8 cellular contexts compared by ENCODE assay signal in the genomic region with DNA sequence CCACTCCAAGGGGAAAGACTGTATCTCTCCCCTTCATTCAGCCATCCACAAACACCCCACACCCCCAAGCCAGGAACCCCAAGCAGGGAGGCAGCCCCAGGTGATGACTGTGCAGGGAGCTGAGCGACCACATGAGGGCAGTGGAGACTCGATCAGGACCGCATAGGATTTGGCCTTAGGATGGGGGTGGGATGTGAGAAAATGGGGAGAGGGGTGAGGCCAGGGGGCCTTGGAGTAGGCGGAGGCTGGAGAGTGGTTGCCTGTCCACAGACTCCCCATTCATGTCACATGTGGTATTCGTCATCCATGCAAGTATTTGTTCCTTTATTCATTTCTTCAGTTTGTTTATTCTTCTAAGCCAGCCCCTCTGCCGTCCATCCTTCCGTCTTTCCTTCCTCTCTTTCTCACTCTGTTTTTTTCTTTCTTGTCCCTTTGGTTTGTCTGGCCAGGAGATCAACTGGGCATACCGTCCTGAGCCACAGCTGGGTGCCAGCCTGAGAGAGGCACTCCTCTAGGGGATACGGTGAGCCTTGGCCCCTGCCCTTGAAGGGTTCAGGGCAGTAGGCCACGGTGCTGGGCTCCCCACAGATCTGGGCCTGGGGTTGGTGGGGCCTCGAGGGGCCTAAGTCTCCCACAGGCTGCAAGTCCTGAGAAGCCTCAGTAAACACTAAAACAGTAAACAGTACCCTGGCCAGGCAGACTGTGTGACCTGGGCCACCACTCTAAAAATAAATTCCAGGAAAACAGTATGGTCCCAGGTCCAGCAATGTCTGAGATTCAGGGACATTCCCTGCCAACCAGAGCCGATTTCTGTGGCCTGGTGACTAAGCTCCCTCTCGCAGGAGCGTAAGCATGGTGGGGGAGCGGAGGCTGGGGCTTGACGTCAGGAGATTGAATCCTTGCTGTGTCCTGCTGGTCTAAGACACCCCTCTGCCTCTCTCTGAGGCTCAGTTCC. TPM values are rescaled to one million over a fixed set of nuclear protein-coding genes. Genes with fewer than 3 reads are reported as not detected.
A peak's percentile ranks its signal among the peaks of the same experiment; 100 is the strongest.
DNase-seq lines count a peak whose midpoint lies in the region; ATAC-seq, FAIRE-seq and TF ChIP-seq lines count a peak whose summit lies in the region.

No MANE protein-coding gene starts in this region.

- H3K36me3 ChIP-seq in DND-41 (ENCODE audit: insufficient read depth, low read length) (no peaks in the 10 kb centered on the region), kidney (ENCODE audit: control insufficient read depth in 1 of 2, insufficient read depth in 2 of 2, low read length in 2 of 2) (no peaks in the 10 kb centered on the region)

- no peak for FAIRE-seq in kidney (lab: Jason Lieb, UNC)

- H3K4me1 ChIP-seq in DND-41 (ENCODE audit: insufficient read depth, low read length) (no peaks in the 10 kb centered on the region), kidney (ENCODE audit: control insufficient read depth in 1 of 2, insufficient read depth in 1 of 2, low read depth in 1 of 2, low read length in 2 of 2) (peaks cover 10 to 20% of the 10 kb centered on the region in 2 donors)

- POLR2A ChIA-PET in MCF 10A (lab: Yijun Ruan, JAX): interaction anchor here (0.6 to 6.7 kb wide), 32 partner anchors 9 to 718 kb away, joined by 3 to 52 read pairs (median 6); partner anchors contain the start of genes KDM2A, PC, RCE1 and RIN1

- no peak overlapping the region for H3K4me2 ChIP-seq in DND-41 (ENCODE audit: insufficient read depth, low read length)

- no peaks in the 10 kb centered on the region for H3K27me3 ChIP-seq in DND-41 (ENCODE audit: insufficient read depth, low read length, poor library complexity)

- H3K9ac ChIP-seq in DND-41 (ENCODE audit: low read depth, low read length) (no peak overlapping the region), kidney (ENCODE audit: low read length in 2 of 2) (no peak overlapping the region)

- H3K27ac ChIP-seq in DND-41 (ENCODE audit: low read length): no peak overlapping the region
- no peak overlapping the region for H3K27ac ChIP-seq in kidney (ENCODE audit: low read depth in 2 of 2, low read length in 2 of 2)

- no peaks in the 10 kb centered on the region for H3K9me3 Mint-ChIP-seq in MCF 10A (ENCODE audit: unreplicated experiment)

- ATAC-seq in DND-41 (ENCODE audit: insufficient read depth, low read depth) (peak; percentile 84), HG02840 (IDR thresholded peaks at IDR 0.05; ENCODE audit: low FRiP score, unreplicated experiment) (no peak), HG02678 (IDR thresholded peaks at IDR 0.05; ENCODE audit: unreplicated experiment) (no peak)

- no peak overlapping the region for H2AFZ ChIP-seq in DND-41 (ENCODE audit: low read depth, low read length)

- no peak overlapping the region for H3K4me3 Mint-ChIP-seq in MCF 10A (ENCODE audit: unreplicated experiment)

- H3K79me2 ChIP-seq in DND-41 (ENCODE audit: insufficient read depth, low read length): no peaks in the 10 kb centered on the region

- H3K27me3 Mint-ChIP-seq in MCF 10A (ENCODE audit: insufficient read depth, unreplicated experiment): no peaks in the 10 kb centered on the region

- H4K20me1 ChIP-seq in DND-41 (ENCODE audit: insufficient read depth, low read length): no peaks in the 10 kb centered on the region

- DNase-seq in DND-41 (peak; percentile 57), HT1080 (ENCODE audit: low read depth) (peak; percentile 66), SK-N-DZ (ENCODE audit: low spot score) (peak; percentile 56), MCF 10A (ENCODE audit: unreplicated experiment) (peak; percentile 81), kidney (no peak)
- peak; percentile 19 to 28 for DNase-seq in stimulated activated CD4-positive, alpha-beta T cell treated with anti-CD3 and anti-CD28 coated beads, Interleukin-1b, Interleukin-23, amount 100 ng/mL, for 4 hours (ENCODE audit: low read depth in 2 of 2)

- BruUV-seq in MCF 10A (replicated peaks; lab: Mats Ljungman, UMichigan): no TSS peak

- H3K27ac Mint-ChIP-seq in MCF 10A (ENCODE audit: low read depth, unreplicated experiment): peak overlapping the region; percentile 85

- no peak overlapping the region for H3K4me3 ChIP-seq in DND-41 (ENCODE audit: low read depth in 1 of 2, low read length in 2 of 2)
- no peak overlapping the region for H3K4me3 ChIP-seq in kidney (ENCODE audit: low read length in 2 of 2)

- peaks cover 20% of the 10 kb centered on the region for H3K4me1 Mint-ChIP-seq in MCF 10A (ENCODE audit: insufficient read depth, unreplicated experiment)

- TF ChIP-seq CTCF in DND-41 (IDR thresholded peaks at IDR 0.05; ENCODE audit: borderline replicate concordance, extremely low read depth, low read length, poor library complexity, severe bottlenecking) (peak; percentile 87), MCF 10A (IDR thresholded peaks at IDR 0.05; ENCODE audit: unreplicated experiment) (peak; percentile 88), kidney (IDR thresholded peaks at IDR 0.05; ENCODE audit: borderline replicate concordance, extremely low read depth, insufficient read depth) (peak; percentile 60)

- CTCF ChIA-PET in MCF 10A (lab: Yijun Ruan, JAX): interaction anchor here (0.5 to 4.2 kb wide), 46 partner anchors 8 to 737 kb away, joined by 3 to 30 read pairs (median 4); partner anchors contain the start of genes CD248 and PPP1CA

- peaks cover 8% of the 10 kb centered on the region for H3K36me3 Mint-ChIP-seq in MCF 10A (ENCODE audit: insufficient read depth, unreplicated experiment)

- intact Hi-C loops in MCF 10A (cut with micrococcal nuclease) (loop anchor here (1.0 to 10.0 kb wide), 5 partner anchors 114 to 329 kb away; partner anchors contain the start of gene LRFN4), kidney (cut with DNase I) (no loop called here)

- H3K9me3 ChIP-seq in DND-41 (ENCODE audit: insufficient read depth, low read length, severe bottlenecking) (no peaks in the 10 kb centered on the region), kidney (ENCODE audit: control insufficient read depth in 1 of 2, low read length in 2 of 2) (no peaks in the 10 kb centered on the region)

RNA-seq across cellular contexts. Expression of gene RHOD, which starts 2.5 kb away (rescaled TPM):
- total RNA-seq in HT1080 (2014; rRNA removed; shearing (Covaris generic)): not detected in 2 replicates
- polyA plus RNA-seq in HT1080 (2015; cell fraction: cytosol; rRNA removed): not detected in 2 replicates
- not detected in 2 replicates for polyA plus RNA-seq in HT1080 (2015; cell fraction: nucleus; rRNA removed)
- polyA plus RNA-seq in SK-N-DZ (2014; cell fraction: cytosol; rRNA removed): not detected in 2 replicates
- not detected in 2 replicates for polyA plus RNA-seq in SK-N-DZ (2014; cell fraction: nucleus; rRNA removed)
- 132 and 190 TPM in 2 replicates for total RNA-seq in MCF 10A (2022)
- 20.9 TPM for total RNA-seq in kidney
- polyA plus RNA-seq in kidney (ENCODE audit: insufficient read depth, low read depth, low replicate concordance): 50.2 TPM

RNA-seq across cellular contexts. Expression of gene SYT12, which starts 31.2 kb away (rescaled TPM):
- 0.03 TPM in 1 of 2 replicates, not detected in the other for total RNA-seq in HT1080 (2014; rRNA removed; shearing (Covaris generic))
- polyA plus RNA-seq in HT1080 (2015; cell fraction: cytosol; rRNA removed): 0.37 TPM in 1 of 2 replicates, not detected in the other
- polyA plus RNA-seq in HT1080 (2015; cell fraction: nucleus; rRNA removed): 0.03 and 0.16 TPM in 2 replicates
- polyA plus RNA-seq in SK-N-DZ (2014; cell fraction: cytosol; rRNA removed): 0.24 TPM in 1 of 2 replicates, not detected in the other
- polyA plus RNA-seq in SK-N-DZ (2014; cell fraction: nucleus; rRNA removed): 0.06 and 0.07 TPM in 2 replicates
- total RNA-seq in MCF 10A (2022) (0.44 and 0.59 TPM in 2 replicates), kidney (4.2 TPM)
- polyA plus RNA-seq in kidney (ENCODE audit: insufficient read depth, low read depth, low replicate concordance): 0.13 TPM

Comparison
In these comparisons a context has a peak if more than half of its experiments do, and no peak if none do; other contexts are left out.
1. RNA of gene RHOD, which starts 2.5 kb away (total RNA-seq): 132 to 190 TPM in MCF 10A and 20.9 TPM in kidney (single experiment); not detected in HT1080; every median in the first group is over 10 times any median in the second.
2. Peak in every context shown above with its lines, with median percentiles within 50 percentile points of each other: CTCF ChIP-seq.